ENCODE assay signal across 22 cellular contexts in the genomic region with DNA sequence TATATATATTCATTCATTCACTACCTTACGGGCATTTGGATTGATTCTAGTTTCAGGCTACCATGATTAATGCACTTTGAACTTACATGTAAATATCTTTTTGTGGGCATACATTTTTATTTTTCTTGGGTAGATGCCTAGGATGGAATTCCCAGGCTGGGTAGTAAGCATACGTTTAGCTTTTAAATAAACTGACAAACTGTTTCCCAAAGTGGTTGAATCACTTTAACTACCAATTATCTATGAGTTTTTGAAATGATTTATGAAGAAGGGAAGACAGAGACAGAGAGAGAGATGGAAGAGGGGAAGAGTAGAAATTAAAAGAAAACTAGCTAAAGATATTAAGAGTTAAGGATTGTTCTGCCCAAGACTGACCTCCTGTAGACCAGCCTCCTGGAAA.
"Had no signal": no experiment of that assay in that cellular context is flagged by ENCODE, and none has a peak within 500 bp of the region (broad histone marks: within the 10 kb centered on the region; RNA-seq: fewer than 3 reads in every experiment).

No MANE protein-coding gene starts in this region.

- H3K27me3 ChIP-seq: gastroesophageal sphincter, heart right ventricle, suprapubic skin, transverse colon, uterus had no signal

- H3K36me3 ChIP-seq: gastroesophageal sphincter, heart right ventricle, suprapubic skin, transverse colon, uterus had no signal

- H3K9me3 Mint-ChIP-seq: activated CD4-positive, alpha-beta memory T cell treated with anti-CD3 and anti-CD28 coated beads for 36 hours had no signal

- H3K4me1 Mint-ChIP-seq: activated CD4-positive, alpha-beta T cell treated with anti-CD3 and anti-CD28 coated beads for 36 hours; activated naive CD8-positive, alpha-beta T cell treated with anti-CD3 and anti-CD28 coated beads for 36 hours; memory B cell; stimulated activated naive CD8-positive, alpha-beta T cell treated with anti-CD3 and anti-CD28 coated beads, Interleukin-15, amount 100 ng/mL, for 72 hours; WTC11 had no signal

- DNase-seq: activated CD4-positive, alpha-beta memory T cell treated with anti-CD3 and anti-CD28 coated beads for 36 hours; activated CD4-positive, alpha-beta T cell treated with anti-CD3 and anti-CD28 coated beads for 36 hours; activated naive CD4-positive, alpha-beta T cell; activated naive CD8-positive, alpha-beta T cell treated with anti-CD3 and anti-CD28 coated beads for 36 hours; activated T-cell treated with anti-CD3 and anti-CD28 coated beads for 4 hours; amygdala; erythroblast; heart right ventricle; left ventricle myocardium superior; occipital lobe; stimulated activated CD4-positive, alpha-beta T cell treated with anti-CD3 and anti-CD28 coated beads, Interleukin-2, amount 100 ng/mL, for 24 hours; stimulated activated naive CD8-positive, alpha-beta T cell treated with anti-CD3 and anti-CD28 coated beads, Interleukin-15, amount 100 ng/mL, for 72 hours; transverse colon; uterus had no signal

- H3K4me3 Mint-ChIP-seq: activated CD4-positive, alpha-beta memory T cell treated with anti-CD3 and anti-CD28 coated beads for 36 hours; activated CD4-positive, alpha-beta T cell treated with anti-CD3 and anti-CD28 coated beads for 36 hours; activated naive CD8-positive, alpha-beta T cell treated with anti-CD3 and anti-CD28 coated beads for 36 hours; activated T-helper 1 cell treated with anti-CD3 and anti-CD28 coated beads, Interleukin-12 subunit alpha, Interleukin-12 subunit beta, Interleukin-2, Interleukin-4 antibody, amounts not matched to agents 30 ng/mL and 10 ng/mL and 1 ng/mL, durations not matched to agents 14 hours and 24 hours and 36 hours; memory B cell; stimulated activated naive CD8-positive, alpha-beta T cell treated with anti-CD3 and anti-CD28 coated beads, Interleukin-15, amount 100 ng/mL, for 72 hours; T-helper 2 cell treated with Interferon-gamma antibody and Interleukin-4, amounts not matched to agents 5 μg/mL and 100 μg/mL, for 36 hours; WTC11 had no signal

- ATAC-seq: activated CD4-positive, alpha-beta T cell treated with anti-CD3 and anti-CD28 coated beads for 36 hours; gastroesophageal sphincter; heart right ventricle; left ventricle myocardium superior; stimulated activated naive CD8-positive, alpha-beta T cell treated with anti-CD3 and anti-CD28 coated beads, Interleukin-15, amount 100 ng/mL, for 72 hours; WTC11 had no signal

- H3K27ac ChIP-seq: coronary artery, gastroesophageal sphincter, heart right ventricle, suprapubic skin, transverse colon, uterus had no signal

- H3K36me3 Mint-ChIP-seq: activated CD4-positive, alpha-beta memory T cell treated with anti-CD3 and anti-CD28 coated beads for 36 hours; activated naive CD8-positive, alpha-beta T cell treated with anti-CD3 and anti-CD28 coated beads for 36 hours; WTC11 had no signal

- H3K27me3 Mint-ChIP-seq: activated CD4-positive, alpha-beta memory T cell treated with anti-CD3 and anti-CD28 coated beads for 36 hours; activated CD4-positive, alpha-beta T cell treated with anti-CD3 and anti-CD28 coated beads for 36 hours; activated naive CD8-positive, alpha-beta T cell treated with anti-CD3 and anti-CD28 coated beads for 36 hours; memory B cell; progenitor cell of endocrine pancreas; stimulated activated naive CD8-positive, alpha-beta T cell treated with anti-CD3 and anti-CD28 coated beads, Interleukin-15, amount 100 ng/mL, for 72 hours had no signal

- H3K27ac Mint-ChIP-seq: activated CD4-positive, alpha-beta memory T cell treated with anti-CD3 and anti-CD28 coated beads for 36 hours; activated CD4-positive, alpha-beta T cell treated with anti-CD3 and anti-CD28 coated beads for 36 hours; activated naive CD8-positive, alpha-beta T cell treated with anti-CD3 and anti-CD28 coated beads for 36 hours; activated T-helper 1 cell treated with anti-CD3 and anti-CD28 coated beads, Interleukin-12 subunit alpha, Interleukin-12 subunit beta, Interleukin-2, Interleukin-4 antibody, amounts not matched to agents 30 ng/mL and 10 ng/mL and 1 ng/mL, durations not matched to agents 14 hours and 24 hours and 36 hours; memory B cell; progenitor cell of endocrine pancreas; stimulated activated naive CD8-positive, alpha-beta T cell treated with anti-CD3 and anti-CD28 coated beads, Interleukin-15, amount 100 ng/mL, for 72 hours; T-helper 2 cell treated with Interferon-gamma antibody and Interleukin-4, amounts not matched to agents 5 μg/mL and 100 μg/mL, for 36 hours; WTC11 had no signal

- H3K4me3 ChIP-seq: coronary artery, gastroesophageal sphincter, heart right ventricle, suprapubic skin, transverse colon, uterus had no signal
